17 cellular contexts compared by ENCODE assay signal in the genomic region with DNA sequence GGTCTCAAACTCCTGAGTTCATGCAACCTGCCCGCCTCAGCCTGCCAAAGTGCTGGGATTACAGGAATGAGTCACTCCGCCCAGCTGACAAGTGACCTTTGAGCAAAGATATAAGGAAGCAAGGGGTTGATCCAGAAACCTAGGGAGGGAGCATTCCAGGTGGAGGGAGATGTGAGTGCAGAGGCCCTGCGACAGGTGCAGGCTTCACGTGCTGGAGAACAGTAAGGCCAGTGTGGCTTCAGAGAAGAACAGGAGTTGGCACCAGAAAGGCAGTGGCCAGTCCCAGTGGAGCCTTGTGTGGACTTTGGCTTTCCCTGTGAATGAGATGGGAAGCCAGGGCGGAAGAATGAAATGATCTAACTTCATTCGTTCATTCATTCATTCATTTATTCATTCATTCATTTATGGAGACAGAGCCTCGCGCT.
DNase-seq lines count a peak whose midpoint lies in the region; FAIRE-seq and TF ChIP-seq lines count a peak whose summit lies in the region.
"Had no signal": no experiment of that assay in that cellular context is flagged by ENCODE, and none has a peak within 500 bp of the region (broad histone marks: within the 10 kb centered on the region; RNA-seq: fewer than 3 reads in every experiment).

No MANE protein-coding gene starts in this region.

- H3K9me3 ChIP-seq in mucosa of rectum (ENCODE audit: control insufficient read depth in 2 of 2, low read length in 2 of 2), result no peaks in the 10 kb centered on the region
- H3K9me3 ChIP-seq in HAP-1, result no peaks in the 10 kb centered on the region; the same call in 1 of the 2 replicates
- H3K9me3 ChIP-seq: tibial artery had no signal

- H3K27me3 ChIP-seq in bronchial epithelial cell (ENCODE audit: control insufficient read depth, insufficient read depth, low read length) (no peaks in the 10 kb centered on the region), mucosa of rectum (ENCODE audit: control insufficient read depth in 2 of 2, insufficient read depth in 2 of 2, low read length in 2 of 2) (no peaks in the 10 kb centered on the region), HAP-1 (ENCODE audit: low read depth) (no peaks in the 10 kb centered on the region)
- H3K27me3 ChIP-seq: tibial artery had no signal

- peak; percentile 64 for DNase-seq in DMS53 treated with DMSO at 0.1 percent for 48 hours (lab: John Stamatoyannopoulos, UW; ENCODE audit: unreplicated experiment)
- DNase-seq in LoVo (ENCODE audit: low spot score), result peak; percentile 85
- peak; percentile 20 for DNase-seq in bronchial epithelial cell (ENCODE audit: low read depth)
- no peak for DNase-seq in NCI-H1092 (lab: John Stamatoyannopoulos, UW)
- DNase-seq in HAP-1 (ENCODE audit: low spot score in 2 of 2), result no peak
- no peak for DNase-seq in HUDEP-2 (lab: John Stamatoyannopoulos, UW; ENCODE audit: unreplicated experiment in 76 of 76)
- DNase-seq in middle frontal gyrus (ENCODE audit: extremely low spot score, low spot score), result no peak
- DNase-seq: activated CD4-positive, alpha-beta T cell treated with anti-CD3 and anti-CD28 coated beads for 48 hours; activated effector memory CD4-positive, alpha-beta T cell treated with anti-CD3 and anti-CD28 coated beads, Interleukin-2, amount 50 U/mL, for 16 hours; CD8-positive, alpha-beta memory T cell; MV-4-11; NCI-H187; NCI-H226; stimulated activated naive CD4-positive, alpha-beta T cell; tibial artery had no signal

- no peak for FAIRE-seq in bronchial epithelial cell (lab: Jason Lieb, UNC)

- no peak overlapping the region for H3K9ac ChIP-seq in mucosa of rectum (ENCODE audit: low read depth in 1 of 2, low read length in 2 of 2)

- peak overlapping the region; percentile 45 to 64 for H3K27ac ChIP-seq in mucosa of rectum (ENCODE audit: low read depth in 2 of 2, low read length in 2 of 2)
- H3K27ac ChIP-seq: tibial artery had no signal

- peaks cover 0 to 3% of the 10 kb centered on the region in 2 donors for H3K4me1 ChIP-seq in mucosa of rectum (ENCODE audit: control insufficient read depth in 2 of 2, insufficient read depth in 2 of 2, low read length in 2 of 2)
- no peaks in the 10 kb centered on the region for H3K4me1 ChIP-seq in HAP-1

- no peak for TF ChIP-seq CTCF in bronchial epithelial cell (IDR thresholded peaks at IDR 0.05; ENCODE audit: insufficient read depth, low read length, severe bottlenecking)

- in situ Hi-C loops in HAP-1 (cut with MboI; ENCODE audit: low sequenced_read_pairs), result no loop called here

- no peaks in the 10 kb centered on the region for H3K36me3 ChIP-seq in bronchial epithelial cell (ENCODE audit: control insufficient read depth, insufficient read depth, low read length)
- peaks cover 0 to 5% of the 10 kb centered on the region in 2 donors for H3K36me3 ChIP-seq in mucosa of rectum (ENCODE audit: control insufficient read depth in 2 of 2, insufficient read depth in 2 of 2, low read length in 2 of 2)
- no peaks in the 10 kb centered on the region for H3K36me3 ChIP-seq in HAP-1 (replicated peaks)

- H3K4me3 ChIP-seq in bronchial epithelial cell (ENCODE audit: low read depth, low read length), result no peak overlapping the region
- no peak overlapping the region for H3K4me3 ChIP-seq in mucosa of rectum (ENCODE audit: low read length in 2 of 2)
- H3K4me3 ChIP-seq in HAP-1, result no peak overlapping the region
- H3K4me3 ChIP-seq: GM23338, tibial artery had no signal

Comparison
In these comparisons a context has a peak if more than half of its experiments do, and no peak if none do; other contexts are left out.
1. DNase-seq: peak in DMS53 treated with DMSO at 0.1 percent for 48 hours (single experiment), LoVo (single experiment) and bronchial epithelial cell (single experiment); none in NCI-H1092 (single experiment), HAP-1 (0 of 2), HUDEP-2 (0 of 76) and middle frontal gyrus (single experiment).